ENCODE assay signal across 1 cellular context in genomic region chr11:97743205-97743742, GRCh38.
TF ChIP-seq lines count a peak whose summit lies in the region.

No MANE protein-coding gene starts in this region.

TF ChIP-seq in WTC11, 78 proteins besides CTCF, POLR2A, EP300 and RAD21 (continued from another document):
- no peak for TF ChIP-seq USF2 (CRISPR knock-in tag; IDR thresholded peaks at IDR 0.05)
- no peak for TF ChIP-seq CDX4 (CRISPR knock-in tag; IDR thresholded peaks at IDR 0.05; ENCODE audit: borderline replicate concordance)
- TF ChIP-seq KAT7 (CRISPR knock-in tag; IDR thresholded peaks at IDR 0.05; ENCODE audit: borderline replicate concordance) = no peak
- no peak for TF ChIP-seq ZNF416 (CRISPR knock-in tag; IDR thresholded peaks at IDR 0.05)
